ENCODE assay signal across 8 cellular contexts in genomic region chr3:71022552-71023335, GRCh38.
A peak's percentile ranks its signal among the peaks of the same experiment; 100 is the strongest.
DNase-seq lines count a peak whose midpoint lies in the region; ATAC-seq lines count a peak whose summit lies in the region.

No MANE protein-coding gene starts in this region.

- ATAC-seq in stimulated activated naive CD8-positive, alpha-beta T cell treated with anti-CD3 and anti-CD28 coated beads, Interleukin-15, amount 100 ng/mL, for 72 hours: no peak
- no peak for ATAC-seq in activated naive CD8-positive, alpha-beta T cell treated with anti-CD3 and anti-CD28 coated beads, Interleukin-2, amount 50 U/mL, for 24 hours
- ATAC-seq in HG03457 (IDR thresholded peaks at IDR 0.05; ENCODE audit: unreplicated experiment): no peak
- no peak for ATAC-seq in stimulated activated effector memory CD8-positive, alpha-beta T cell treated with anti-CD3 and anti-CD28 coated beads, Interleukin-12 subunit alpha, Interleukin-12 subunit beta, amount 100 ng/mL, for 72 hours
- no peak for ATAC-seq in HG02678 (IDR thresholded peaks at IDR 0.05; ENCODE audit: unreplicated experiment)

- peak overlapping the region; percentile 75 for H3K27ac Mint-ChIP-seq in stimulated activated naive CD8-positive, alpha-beta T cell treated with anti-CD3 and anti-CD28 coated beads, Interleukin-15, Interleukin-2, amounts not matched to agents 100 ng/mL and 50 ng/mL, for 24 hours
- no peak overlapping the region for H3K27ac Mint-ChIP-seq in stimulated activated naive CD8-positive, alpha-beta T cell treated with anti-CD3 and anti-CD28 coated beads, Interleukin-15, amount 100 ng/mL, for 72 hours
- H3K27ac Mint-ChIP-seq in activated naive CD8-positive, alpha-beta T cell treated with anti-CD3 and anti-CD28 coated beads, Interleukin-2, amount 50 U/mL, for 24 hours: peak overlapping the region; percentile 24
- no peak overlapping the region for H3K27ac Mint-ChIP-seq in stimulated activated effector memory CD8-positive, alpha-beta T cell treated with anti-CD3 and anti-CD28 coated beads, Interleukin-12 subunit alpha, Interleukin-12 subunit beta, amount 100 ng/mL, for 72 hours

- peaks cover 78% of the 10 kb centered on the region for H3K4me1 Mint-ChIP-seq in stimulated activated naive CD8-positive, alpha-beta T cell treated with anti-CD3 and anti-CD28 coated beads, Interleukin-15, Interleukin-2, amounts not matched to agents 100 ng/mL and 50 ng/mL, for 24 hours (ENCODE audit: low read depth)
- H3K4me1 Mint-ChIP-seq in stimulated activated naive CD8-positive, alpha-beta T cell treated with anti-CD3 and anti-CD28 coated beads, Interleukin-15, amount 100 ng/mL, for 72 hours: peaks cover 78% of the 10 kb centered on the region
- H3K4me1 Mint-ChIP-seq in activated naive CD8-positive, alpha-beta T cell treated with anti-CD3 and anti-CD28 coated beads, Interleukin-2, amount 50 U/mL, for 24 hours: peaks cover 76% of the 10 kb centered on the region
- peaks cover 39% of the 10 kb centered on the region for H3K4me1 Mint-ChIP-seq in stimulated activated effector memory CD8-positive, alpha-beta T cell treated with anti-CD3 and anti-CD28 coated beads, Interleukin-12 subunit alpha, Interleukin-12 subunit beta, amount 100 ng/mL, for 72 hours

- H3K27me3 Mint-ChIP-seq in stimulated activated naive CD8-positive, alpha-beta T cell treated with anti-CD3 and anti-CD28 coated beads, Interleukin-15, Interleukin-2, amounts not matched to agents 100 ng/mL and 50 ng/mL, for 24 hours: no peaks in the 10 kb centered on the region
- no peaks in the 10 kb centered on the region for H3K27me3 Mint-ChIP-seq in stimulated activated naive CD8-positive, alpha-beta T cell treated with anti-CD3 and anti-CD28 coated beads, Interleukin-15, amount 100 ng/mL, for 72 hours
- H3K27me3 Mint-ChIP-seq in activated naive CD8-positive, alpha-beta T cell treated with anti-CD3 and anti-CD28 coated beads, Interleukin-2, amount 50 U/mL, for 24 hours: no peaks in the 10 kb centered on the region

- H3K36me3 Mint-ChIP-seq in stimulated activated naive CD8-positive, alpha-beta T cell treated with anti-CD3 and anti-CD28 coated beads, Interleukin-15, Interleukin-2, amounts not matched to agents 100 ng/mL and 50 ng/mL, for 24 hours (ENCODE audit: low read depth): peaks cover 79% of the 10 kb centered on the region
- H3K36me3 Mint-ChIP-seq in activated naive CD8-positive, alpha-beta T cell treated with anti-CD3 and anti-CD28 coated beads, Interleukin-2, amount 50 U/mL, for 24 hours (ENCODE audit: low read depth): peaks cover 69% of the 10 kb centered on the region
- H3K36me3 Mint-ChIP-seq in stimulated activated effector memory CD8-positive, alpha-beta T cell treated with anti-CD3 and anti-CD28 coated beads, Interleukin-12 subunit alpha, Interleukin-12 subunit beta, amount 100 ng/mL, for 72 hours: peaks cover 67% of the 10 kb centered on the region

- DNase-seq in stimulated activated naive CD8-positive, alpha-beta T cell treated with anti-CD3 and anti-CD28 coated beads, Interleukin-15, amount 100 ng/mL, for 72 hours: no peak
- no peak for DNase-seq in activated naive CD8-positive, alpha-beta T cell treated with anti-CD3 and anti-CD28 coated beads, Interleukin-2, amount 50 U/mL, for 24 hours
- peak; percentile 58 for DNase-seq in iPS-NIHi11 (ENCODE audit: low spot score)
- no peak for DNase-seq in stimulated activated CD4-positive, alpha-beta T cell treated with anti-CD3 and anti-CD28 coated beads, Interleukin-4, amount 100 ng/mL, for 24 hours
- no peak for DNase-seq in stimulated activated effector memory CD8-positive, alpha-beta T cell treated with anti-CD3 and anti-CD28 coated beads, Interleukin-12 subunit alpha, Interleukin-12 subunit beta, amount 100 ng/mL, for 72 hours (ENCODE audit: low spot score in 2 of 2)

- H3K9me3 Mint-ChIP-seq in stimulated activated naive CD8-positive, alpha-beta T cell treated with anti-CD3 and anti-CD28 coated beads, Interleukin-15, Interleukin-2, amounts not matched to agents 100 ng/mL and 50 ng/mL, for 24 hours: no peaks in the 10 kb centered on the region
- H3K9me3 Mint-ChIP-seq in stimulated activated naive CD8-positive, alpha-beta T cell treated with anti-CD3 and anti-CD28 coated beads, Interleukin-15, amount 100 ng/mL, for 72 hours: no peaks in the 10 kb centered on the region
- H3K9me3 Mint-ChIP-seq in activated naive CD8-positive, alpha-beta T cell treated with anti-CD3 and anti-CD28 coated beads, Interleukin-2, amount 50 U/mL, for 24 hours: no peaks in the 10 kb centered on the region
- H3K9me3 Mint-ChIP-seq in stimulated activated effector memory CD8-positive, alpha-beta T cell treated with anti-CD3 and anti-CD28 coated beads, Interleukin-12 subunit alpha, Interleukin-12 subunit beta, amount 100 ng/mL, for 72 hours: no peaks in the 10 kb centered on the region

- H3K4me3 Mint-ChIP-seq in stimulated activated naive CD8-positive, alpha-beta T cell treated with anti-CD3 and anti-CD28 coated beads, Interleukin-15, Interleukin-2, amounts not matched to agents 100 ng/mL and 50 ng/mL, for 24 hours: no peak overlapping the region
- no peak overlapping the region for H3K4me3 Mint-ChIP-seq in stimulated activated naive CD8-positive, alpha-beta T cell treated with anti-CD3 and anti-CD28 coated beads, Interleukin-15, amount 100 ng/mL, for 72 hours
- H3K4me3 Mint-ChIP-seq in activated naive CD8-positive, alpha-beta T cell treated with anti-CD3 and anti-CD28 coated beads, Interleukin-2, amount 50 U/mL, for 24 hours: no peak overlapping the region
- H3K4me3 Mint-ChIP-seq in stimulated activated effector memory CD8-positive, alpha-beta T cell treated with anti-CD3 and anti-CD28 coated beads, Interleukin-12 subunit alpha, Interleukin-12 subunit beta, amount 100 ng/mL, for 72 hours: no peak overlapping the region

Comparison
In these comparisons a context has a peak if more than half of its experiments do, and no peak if none do; other contexts are left out.
1. H3K27ac Mint-ChIP-seq: peak in stimulated activated naive CD8-positive, alpha-beta T cell treated with anti-CD3 and anti-CD28 coated beads, Interleukin-15, Interleukin-2, amounts not matched to agents 100 ng/mL and 50 ng/mL, for 24 hours (single experiment) and activated naive CD8-positive, alpha-beta T cell treated with anti-CD3 and anti-CD28 coated beads, Interleukin-2, amount 50 U/mL, for 24 hours (single experiment); none in stimulated activated naive CD8-positive, alpha-beta T cell treated with anti-CD3 and anti-CD28 coated beads, Interleukin-15, amount 100 ng/mL, for 72 hours (0 of 2) and stimulated activated effector memory CD8-positive, alpha-beta T cell treated with anti-CD3 and anti-CD28 coated beads, Interleukin-12 subunit alpha, Interleukin-12 subunit beta, amount 100 ng/mL, for 72 hours (single experiment).